In genomic region chr1:43072314-43072713, GRCh38 we compare ENCODE assay signal across 16 cellular contexts.
"Had no signal": no experiment of that assay in that cellular context is flagged by ENCODE, and none has a peak within 500 bp of the region (broad histone marks: within the 10 kb centered on the region; RNA-seq: fewer than 3 reads in every experiment).

No MANE protein-coding gene starts in this region.

- DNase-seq: activated CD4-positive, alpha-beta T cell treated with anti-CD3 and anti-CD28 coated beads, Interleukin-2, amount 10 ng/mL, durations not matched to agents 24 days and 14 days; activated CD4-positive, CD25-positive, alpha-beta regulatory T cell; amygdala; caudate nucleus; foreskin fibroblast; mesenchymal stem cell; natural killer cell; nucleus accumbens; sigmoid colon; stimulated activated CD4-positive, alpha-beta T cell treated with anti-CD3 and anti-CD28 coated beads, Interleukin-4, amount 100 ng/mL, for 24 hours had no signal

- H3K27ac ChIP-seq: epithelial cell of prostate, hepatocyte, sigmoid colon, thoracic aorta had no signal

- H3K36me3 Mint-ChIP-seq: activated naive CD8-positive, alpha-beta T cell; natural killer cell; stimulated activated effector memory CD8-positive, alpha-beta T cell treated with anti-CD3 and anti-CD28 coated beads, Interleukin-12 subunit alpha, Interleukin-12 subunit beta, amount 100 ng/mL, for 72 hours had no signal

- H3K27me3 Mint-ChIP-seq: activated naive CD8-positive, alpha-beta T cell had no signal

- H3K4me3 Mint-ChIP-seq: activated CD4-positive, alpha-beta T cell treated with anti-CD3 and anti-CD28 coated beads, Interleukin-2, amount 10 ng/mL, durations not matched to agents 24 days and 14 days; activated naive CD8-positive, alpha-beta T cell; activated T-helper 1 cell treated with anti-CD3 and anti-CD28 coated beads, Interleukin-12 subunit alpha, Interleukin-12 subunit beta, Interleukin-2, Interleukin-4 antibody, amounts not matched to agents 30 ng/mL and 10 ng/mL and 1 ng/mL, durations not matched to agents 14 hours and 24 hours and 36 hours; natural killer cell; stimulated activated effector memory CD8-positive, alpha-beta T cell treated with anti-CD3 and anti-CD28 coated beads, Interleukin-12 subunit alpha, Interleukin-12 subunit beta, amount 100 ng/mL, for 72 hours had no signal

- H3K36me3 ChIP-seq: sigmoid colon, thoracic aorta had no signal

- H3K27me3 ChIP-seq: hepatocyte, sigmoid colon had no signal

- H3K4me2 ChIP-seq: hepatocyte had no signal

- ATAC-seq: natural killer cell; stimulated activated effector memory CD8-positive, alpha-beta T cell treated with anti-CD3 and anti-CD28 coated beads, Interleukin-12 subunit alpha, Interleukin-12 subunit beta, amount 100 ng/mL, for 72 hours had no signal

- H3K9me3 Mint-ChIP-seq: activated CD4-positive, alpha-beta T cell treated with anti-CD3 and anti-CD28 coated beads, Interleukin-2, amount 10 ng/mL, durations not matched to agents 24 days and 14 days; activated T-helper 1 cell treated with anti-CD3 and anti-CD28 coated beads, Interleukin-12 subunit alpha, Interleukin-12 subunit beta, Interleukin-2, Interleukin-4 antibody, amounts not matched to agents 30 ng/mL and 10 ng/mL and 1 ng/mL, durations not matched to agents 14 hours and 24 hours and 36 hours; natural killer cell; stimulated activated effector memory CD8-positive, alpha-beta T cell treated with anti-CD3 and anti-CD28 coated beads, Interleukin-12 subunit alpha, Interleukin-12 subunit beta, amount 100 ng/mL, for 72 hours had no signal

- H3K27ac Mint-ChIP-seq: activated CD4-positive, alpha-beta T cell treated with anti-CD3 and anti-CD28 coated beads, Interleukin-2, amount 10 ng/mL, durations not matched to agents 24 days and 14 days; activated naive CD8-positive, alpha-beta T cell; activated T-helper 1 cell treated with anti-CD3 and anti-CD28 coated beads, Interleukin-12 subunit alpha, Interleukin-12 subunit beta, Interleukin-2, Interleukin-4 antibody, amounts not matched to agents 30 ng/mL and 10 ng/mL and 1 ng/mL, durations not matched to agents 14 hours and 24 hours and 36 hours; stimulated activated effector memory CD8-positive, alpha-beta T cell treated with anti-CD3 and anti-CD28 coated beads, Interleukin-12 subunit alpha, Interleukin-12 subunit beta, amount 100 ng/mL, for 72 hours had no signal

- H3K9me3 ChIP-seq: sigmoid colon, thoracic aorta had no signal

- H3K4me3 ChIP-seq: hepatocyte, sigmoid colon, thoracic aorta had no signal
